1 cellular context compared by ENCODE assay signal in genomic region chr2:188437537-188437936, GRCh38.
TF ChIP-seq lines count a peak whose summit lies in the region.

No MANE protein-coding gene starts in this region.

TF ChIP-seq in H1, 55 proteins besides CTCF, POLR2A, EP300 and RAD21 (continued from another document):
- TF ChIP-seq, protein P1, sequence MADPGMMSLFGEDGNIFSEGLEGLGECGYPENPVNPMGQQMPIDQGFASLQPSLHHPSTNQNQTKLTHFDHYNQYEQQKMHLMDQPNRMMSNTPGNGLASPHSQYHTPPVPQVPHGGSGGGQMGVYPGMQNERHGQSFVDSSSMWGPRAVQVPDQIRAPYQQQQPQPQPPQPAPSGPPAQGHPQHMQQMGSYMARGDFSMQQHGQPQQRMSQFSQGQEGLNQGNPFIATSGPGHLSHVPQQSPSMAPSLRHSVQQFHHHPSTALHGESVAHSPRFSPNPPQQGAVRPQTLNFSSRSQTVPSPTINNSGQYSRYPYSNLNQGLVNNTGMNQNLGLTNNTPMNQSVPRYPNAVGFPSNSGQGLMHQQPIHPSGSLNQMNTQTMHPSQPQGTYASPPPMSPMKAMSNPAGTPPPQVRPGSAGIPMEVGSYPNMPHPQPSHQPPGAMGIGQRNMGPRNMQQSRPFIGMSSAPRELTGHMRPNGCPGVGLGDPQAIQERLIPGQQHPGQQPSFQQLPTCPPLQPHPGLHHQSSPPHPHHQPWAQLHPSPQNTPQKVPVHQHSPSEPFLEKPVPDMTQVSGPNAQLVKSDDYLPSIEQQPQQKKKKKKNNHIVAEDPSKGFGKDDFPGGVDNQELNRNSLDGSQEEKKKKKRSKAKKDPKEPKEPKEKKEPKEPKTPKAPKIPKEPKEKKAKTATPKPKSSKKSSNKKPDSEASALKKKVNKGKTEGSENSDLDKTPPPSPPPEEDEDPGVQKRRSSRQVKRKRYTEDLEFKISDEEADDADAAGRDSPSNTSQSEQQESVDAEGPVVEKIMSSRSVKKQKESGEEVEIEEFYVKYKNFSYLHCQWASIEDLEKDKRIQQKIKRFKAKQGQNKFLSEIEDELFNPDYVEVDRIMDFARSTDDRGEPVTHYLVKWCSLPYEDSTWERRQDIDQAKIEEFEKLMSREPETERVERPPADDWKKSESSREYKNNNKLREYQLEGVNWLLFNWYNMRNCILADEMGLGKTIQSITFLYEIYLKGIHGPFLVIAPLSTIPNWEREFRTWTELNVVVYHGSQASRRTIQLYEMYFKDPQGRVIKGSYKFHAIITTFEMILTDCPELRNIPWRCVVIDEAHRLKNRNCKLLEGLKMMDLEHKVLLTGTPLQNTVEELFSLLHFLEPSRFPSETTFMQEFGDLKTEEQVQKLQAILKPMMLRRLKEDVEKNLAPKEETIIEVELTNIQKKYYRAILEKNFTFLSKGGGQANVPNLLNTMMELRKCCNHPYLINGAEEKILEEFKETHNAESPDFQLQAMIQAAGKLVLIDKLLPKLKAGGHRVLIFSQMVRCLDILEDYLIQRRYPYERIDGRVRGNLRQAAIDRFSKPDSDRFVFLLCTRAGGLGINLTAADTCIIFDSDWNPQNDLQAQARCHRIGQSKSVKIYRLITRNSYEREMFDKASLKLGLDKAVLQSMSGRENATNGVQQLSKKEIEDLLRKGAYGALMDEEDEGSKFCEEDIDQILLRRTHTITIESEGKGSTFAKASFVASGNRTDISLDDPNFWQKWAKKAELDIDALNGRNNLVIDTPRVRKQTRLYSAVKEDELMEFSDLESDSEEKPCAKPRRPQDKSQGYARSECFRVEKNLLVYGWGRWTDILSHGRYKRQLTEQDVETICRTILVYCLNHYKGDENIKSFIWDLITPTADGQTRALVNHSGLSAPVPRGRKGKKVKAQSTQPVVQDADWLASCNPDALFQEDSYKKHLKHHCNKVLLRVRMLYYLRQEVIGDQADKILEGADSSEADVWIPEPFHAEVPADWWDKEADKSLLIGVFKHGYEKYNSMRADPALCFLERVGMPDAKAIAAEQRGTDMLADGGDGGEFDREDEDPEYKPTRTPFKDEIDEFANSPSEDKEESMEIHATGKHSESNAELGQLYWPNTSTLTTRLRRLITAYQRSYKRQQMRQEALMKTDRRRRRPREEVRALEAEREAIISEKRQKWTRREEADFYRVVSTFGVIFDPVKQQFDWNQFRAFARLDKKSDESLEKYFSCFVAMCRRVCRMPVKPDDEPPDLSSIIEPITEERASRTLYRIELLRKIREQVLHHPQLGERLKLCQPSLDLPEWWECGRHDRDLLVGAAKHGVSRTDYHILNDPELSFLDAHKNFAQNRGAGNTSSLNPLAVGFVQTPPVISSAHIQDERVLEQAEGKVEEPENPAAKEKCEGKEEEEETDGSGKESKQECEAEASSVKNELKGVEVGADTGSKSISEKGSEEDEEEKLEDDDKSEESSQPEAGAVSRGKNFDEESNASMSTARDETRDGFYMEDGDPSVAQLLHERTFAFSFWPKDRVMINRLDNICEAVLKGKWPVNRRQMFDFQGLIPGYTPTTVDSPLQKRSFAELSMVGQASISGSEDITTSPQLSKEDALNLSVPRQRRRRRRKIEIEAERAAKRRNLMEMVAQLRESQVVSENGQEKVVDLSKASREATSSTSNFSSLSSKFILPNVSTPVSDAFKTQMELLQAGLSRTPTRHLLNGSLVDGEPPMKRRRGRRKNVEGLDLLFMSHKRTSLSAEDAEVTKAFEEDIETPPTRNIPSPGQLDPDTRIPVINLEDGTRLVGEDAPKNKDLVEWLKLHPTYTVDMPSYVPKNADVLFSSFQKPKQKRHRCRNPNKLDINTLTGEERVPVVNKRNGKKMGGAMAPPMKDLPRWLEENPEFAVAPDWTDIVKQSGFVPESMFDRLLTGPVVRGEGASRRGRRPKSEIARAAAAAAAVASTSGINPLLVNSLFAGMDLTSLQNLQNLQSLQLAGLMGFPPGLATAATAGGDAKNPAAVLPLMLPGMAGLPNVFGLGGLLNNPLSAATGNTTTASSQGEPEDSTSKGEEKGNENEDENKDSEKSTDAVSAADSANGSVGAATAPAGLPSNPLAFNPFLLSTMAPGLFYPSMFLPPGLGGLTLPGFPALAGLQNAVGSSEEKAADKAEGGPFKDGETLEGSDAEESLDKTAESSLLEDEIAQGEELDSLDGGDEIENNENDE (IDR thresholded peaks at IDR 0.05; ENCODE audit: insufficient replicate concordance, low read length) = no peak
- TF ChIP-seq RFX5 (IDR thresholded peaks at IDR 0.05; ENCODE audit: borderline replicate concordance, low read depth, low read length) = no peak
